ENCODE assay signal across 26 cellular contexts in genomic region chr3:52849656-52850055, GRCh38. TPM values are rescaled to one million over a fixed set of nuclear protein-coding genes. Genes with fewer than 3 reads are reported as not detected.
"Had no signal": no experiment of that assay in that cellular context is flagged by ENCODE, and none has a peak within 500 bp of the region (broad histone marks: within the 10 kb centered on the region; RNA-seq: fewer than 3 reads in every experiment).

No MANE protein-coding gene starts in this region.

- FAIRE-seq: colon, small intestine had no signal

- H2AFZ ChIP-seq: hepatocyte, neural progenitor cell, parathyroid adenoma had no signal

- H3K9ac ChIP-seq: neural progenitor cell, parathyroid adenoma had no signal

- DNase-seq: cerebellar nuclear complex; effector memory CD8-positive, alpha-beta T cell; esophagus squamous epithelium; foreskin fibroblast; head of caudate nucleus; left colon; left ventricle myocardium superior; mesenchymal stem cell; midbrain; occipital lobe; sigmoid colon; small intestine; stimulated activated CD4-positive, alpha-beta T cell treated with anti-CD3 and anti-CD28 coated beads, Interleukin-4, amount 100 ng/mL, for 1 hour; stimulated activated CD8-positive, alpha-beta memory T cell treated with anti-CD3 and anti-CD28 coated beads, Interleukin-4, amount 100 ng/mL, for 48 hours; transverse colon had no signal

- H3K9me3 ChIP-seq: esophagus squamous epithelium, sigmoid colon, thoracic aorta, transverse colon had no signal

- H3K27ac ChIP-seq: epithelial cell of prostate, hepatocyte, neural progenitor cell, parathyroid adenoma had no signal

- H3K4me1 ChIP-seq: neural progenitor cell, parathyroid adenoma had no signal

- H3K4me2 ChIP-seq: hepatocyte, neural progenitor cell had no signal

- H3K36me3 ChIP-seq: neural progenitor cell had no signal

- H3K4me3 ChIP-seq: esophagus squamous epithelium, hepatocyte, lung, neural progenitor cell, sigmoid colon, thoracic aorta, transverse colon had no signal

- ATAC-seq: effector memory CD8-positive, alpha-beta T cell; left colon; left ventricle myocardium superior; natural killer cell treated with Interleukin-12 subunit alpha and Interleukin-12 subunit beta and Interleukin-15 and Interleukin-18, amount 100 ng/mL, for 72 hours; stimulated activated effector memory CD8-positive, alpha-beta T cell treated with anti-CD3 and anti-CD28 coated beads, Interleukin-12 subunit alpha, Interleukin-12 subunit beta, amount 100 ng/mL, for 72 hours had no signal

- H3K27me3 ChIP-seq: esophagus squamous epithelium, hepatocyte, neural progenitor cell, sigmoid colon, transverse colon had no signal

RNA-seq across cellular contexts. Expression of gene MUSTN1, which starts 14.8 kb away (rescaled TPM):
- total RNA-seq: kidney epithelial cell, occipital lobe, pulmonary artery endothelial cell had no signal

RNA-seq across cellular contexts. Expression of gene ITIH3, which starts 55.1 kb away (rescaled TPM):
- total RNA-seq: kidney epithelial cell; left ventricle myocardium superior; natural killer cell treated with Interleukin-12 subunit alpha and Interleukin-12 subunit beta and Interleukin-15 and Interleukin-18, amount 100 ng/mL, for 72 hours; pulmonary artery endothelial cell had no signal
